16 cellular contexts compared by ENCODE assay signal in genomic region chr2:69384618-69385081, GRCh38. TPM values are rescaled to one million over a fixed set of nuclear protein-coding genes. Genes with fewer than 3 reads are reported as not detected.
DNase-seq lines count a peak whose midpoint lies in the region; ATAC-seq and TF ChIP-seq lines count a peak whose summit lies in the region.
"Had no signal": no experiment of that assay in that cellular context is flagged by ENCODE, and none has a peak within 500 bp of the region (broad histone marks: within the 10 kb centered on the region; RNA-seq: fewer than 3 reads in every experiment).

No MANE protein-coding gene starts in this region.

- intact Hi-C loops in tibial artery (cut with DNase I; ENCODE audit: low total_unique reads): loop anchor here (10.0 kb wide), 1 partner anchor 50 kb away; the partner anchor contains the start of gene NFU1

- H3K36me3 Mint-ChIP-seq in chondrocyte (ENCODE audit: low read depth): peaks cover 12% of the 10 kb centered on the region

- peak overlapping the region; percentile 61 for H3K4me3 ChIP-seq in AG09309 (ENCODE audit: control insufficient read depth, low read depth, low read length)
- H3K4me3 ChIP-seq in mucosa of stomach (ENCODE audit: low read length): no peak overlapping the region
- H3K4me3 ChIP-seq in tibial artery: no peak overlapping the region
- H3K4me3 ChIP-seq: skin epidermis had no signal

- H3K4me3 Mint-ChIP-seq in chondrocyte (ENCODE audit: unreplicated experiment): peak overlapping the region; percentile 67
- H3K4me3 Mint-ChIP-seq: activated T-helper 1 cell treated with anti-CD3 and anti-CD28 coated beads, Interleukin-12 subunit alpha, Interleukin-12 subunit beta, Interleukin-2, Interleukin-4 antibody, amounts not matched to agents 30 ng/mL and 10 ng/mL and 1 ng/mL, durations not matched to agents 14 hours and 24 hours and 36 hours had no signal

- peak overlapping the region; percentile 94 for H3K27ac Mint-ChIP-seq in chondrocyte (ENCODE audit: unreplicated experiment)
- H3K27ac Mint-ChIP-seq: activated T-helper 1 cell treated with anti-CD3 and anti-CD28 coated beads, Interleukin-12 subunit alpha, Interleukin-12 subunit beta, Interleukin-2, Interleukin-4 antibody, amounts not matched to agents 30 ng/mL and 10 ng/mL and 1 ng/mL, durations not matched to agents 14 hours and 24 hours and 36 hours had no signal

- no peaks in the 10 kb centered on the region for H3K9me3 Mint-ChIP-seq in chondrocyte (ENCODE audit: low read depth)
- H3K9me3 Mint-ChIP-seq: activated T-helper 1 cell treated with anti-CD3 and anti-CD28 coated beads, Interleukin-12 subunit alpha, Interleukin-12 subunit beta, Interleukin-2, Interleukin-4 antibody, amounts not matched to agents 30 ng/mL and 10 ng/mL and 1 ng/mL, durations not matched to agents 14 hours and 24 hours and 36 hours had no signal

- H3K27me3 Mint-ChIP-seq in chondrocyte (ENCODE audit: low read depth): no peaks in the 10 kb centered on the region

- no peaks in the 10 kb centered on the region for H3K27me3 ChIP-seq in mucosa of stomach (ENCODE audit: control insufficient read depth, insufficient read depth, low read length)
- H3K27me3 ChIP-seq in tibial artery: no peaks in the 10 kb centered on the region
- H3K27me3 ChIP-seq: BE2C had no signal

- TF ChIP-seq CTCF in AG09309 (IDR thresholded peaks at IDR 0.05; ENCODE audit: control insufficient read depth, insufficient read depth, low read depth, low read length, missing control alignments) (no peak), chondrocyte (IDR thresholded peaks at IDR 0.05) (no peak), tibial artery (IDR thresholded peaks at IDR 0.05) (no peak)

- H3K36me3 ChIP-seq in mucosa of stomach (ENCODE audit: control insufficient read depth, insufficient read depth, low read length) (no peaks in the 10 kb centered on the region), tibial artery (no peaks in the 10 kb centered on the region)
- H3K36me3 ChIP-seq: BE2C had no signal

- H3K4me1 ChIP-seq in mucosa of stomach (ENCODE audit: control insufficient read depth, insufficient read depth, low read length): peaks cover 32% of the 10 kb centered on the region
- peaks cover 0 to 64% (median 20%) of the 10 kb centered on the region in 4 donors for H3K4me1 ChIP-seq in tibial artery
- H3K4me1 ChIP-seq: BE2C had no signal

- peak overlapping the region in 1 of 2 donors; percentile 95 for H3K27ac ChIP-seq in tibial artery
- H3K27ac ChIP-seq: skin epidermis had no signal

- H3K9me3 ChIP-seq in mucosa of stomach (ENCODE audit: control insufficient read depth, low read length) (no peaks in the 10 kb centered on the region), tibial artery (no peaks in the 10 kb centered on the region)
- H3K9me3 ChIP-seq: BE2C had no signal

- peaks cover 65% of the 10 kb centered on the region for H3K4me1 Mint-ChIP-seq in chondrocyte (ENCODE audit: low read depth)

- no peak for ATAC-seq in GM19324 (IDR thresholded peaks at IDR 0.05; ENCODE audit: low FRiP score, unreplicated experiment)
- ATAC-seq in GM18907 (IDR thresholded peaks at IDR 0.05; ENCODE audit: unreplicated experiment): no peak
- ATAC-seq in GM18858 (IDR thresholded peaks at IDR 0.05; ENCODE audit: unreplicated experiment): no peak
- ATAC-seq: left lobe of liver had no signal

- H3K9ac ChIP-seq in mucosa of stomach (ENCODE audit: low read length): peak overlapping the region; percentile 28

- no peak for DNase-seq in AG09309 (ENCODE audit: low read depth)
- peak; percentile 7 for DNase-seq in LHCN-M2 (ENCODE audit: low read depth)
- no peak for DNase-seq in chondrocyte (ENCODE audit: low spot score)
- DNase-seq in tibial artery: no peak
- DNase-seq: BE2C, KBM-7, NCI-H1694, NCI-H524 treated with DMSO at 0.1 percent for 48 hours, RPMI8226 had no signal

RNA-seq across cellular contexts. Expression of gene GFPT1, which starts 2.4 kb away (rescaled TPM):
- total RNA-seq in LHCN-M2 (2014; rRNA removed) (31.0 and 32.6 TPM in 2 replicates), chondrocyte (102 to 144 TPM (median 142 TPM) in 3 replicates)
- polyA plus RNA-seq in LHCN-M2 (2012): 18.4 TPM

RNA-seq across cellular contexts. Expression of gene NFU1, which starts 52.6 kb away (rescaled TPM):
- total RNA-seq in LHCN-M2 (2014; rRNA removed): 34.9 and 48.0 TPM in 2 replicates
- polyA plus RNA-seq in LHCN-M2 (2012): 53.8 TPM
- total RNA-seq in chondrocyte: 40.7 to 42.5 TPM (median 40.7 TPM) in 3 replicates
